8 cellular contexts compared by ENCODE assay signal in genomic region chr6:44001318-44001868, GRCh38.
DNase-seq lines count a peak whose midpoint lies in the region; ATAC-seq, FAIRE-seq and TF ChIP-seq lines count a peak whose summit lies in the region.

No MANE protein-coding gene starts in this region.

- WGBS in A549 (ENCODE audit: missing lambda C conversion rate) = 44% methylated on average over 6 of the region's 10 CpGs
- 59 to 69% methylated on average over 10 of the region's 10 CpGs for WGBS in body of pancreas, 2 donors

- TF ChIP-seq RAD21 in A549 (conservative IDR thresholded peaks at IDR 0.05 in 1 of 2, IDR thresholded peaks at IDR 0.05 in 1 of 2) = peak; percentile 51 to 54; a peak in 4 of 5 replicates

- H3K4me2 ChIP-seq in A549 = peak overlapping the region; percentile 100

- H3K4me3 ChIP-seq in A549 (peak overlapping the region; percentile 60; the same call in 2 of the 3 replicates), body of pancreas (no peak overlapping the region), mucosa of descending colon (no peak overlapping the region)

- POLR2A ChIA-PET in A549 (lab: Yijun Ruan, JAX) = interaction anchor here (1.0 to 1.1 kb wide), 2 partner anchors 10 to 145 kb away, joined by 3 read pairs; no protein-coding TSS in a partner anchor

- peaks cover 58% of the 10 kb centered on the region for H3K4me1 ChIP-seq in A549
- H3K4me1 ChIP-seq in body of pancreas = peaks cover 64% of the 10 kb centered on the region
- peaks cover 13% of the 10 kb centered on the region for H3K4me1 ChIP-seq in mucosa of descending colon (ENCODE audit: low read depth)

- no peaks in the 10 kb centered on the region for H3K27me3 ChIP-seq in body of pancreas

- H3K9me3 ChIP-seq in A549 = no peaks in the 10 kb centered on the region
- no peaks in the 10 kb centered on the region for H3K9me3 ChIP-seq in body of pancreas
- no peaks in the 10 kb centered on the region for H3K9me3 ChIP-seq in mucosa of descending colon

- peak in 1 of 2 experiments; percentile 55; a peak in 3 of 6 replicates for ATAC-seq in A549
- ATAC-seq in body of pancreas = no peak
- ATAC-seq in mucosa of descending colon = peak; percentile 41
- no peak for ATAC-seq in HG03175 (IDR thresholded peaks at IDR 0.05; ENCODE audit: unreplicated experiment)

- CTCF ChIA-PET in A549 (lab: Yijun Ruan, JAX) = interaction anchor here (0.7 to 2.4 kb wide), 8 partner anchors 12 to 231 kb away, joined by 3 to 8 read pairs (median 6); partner anchors contain the start of gene VEGFA

- TF ChIP-seq EP300 in A549 (IDR thresholded peaks at IDR 0.05) = no peak

- FAIRE-seq in A549 (lab: Jason Lieb, UNC) = no peak

- TF ChIP-seq POLR2A in A549 (IDR thresholded peaks at IDR 0.05; ENCODE audit: low read length) (no peak), body of pancreas (IDR thresholded peaks at IDR 0.05) (no peak)

- peak; percentile 39; the same call in 2 of the 3 replicates for TF ChIP-seq CTCF in A549 (IDR thresholded peaks at IDR 0.05)
- TF ChIP-seq CTCF in body of pancreas (IDR thresholded peaks at IDR 0.05) = peak in 4 of 7 experiments; percentile 9 to 23 (median 16)
- TF ChIP-seq CTCF in mucosa of descending colon (IDR thresholded peaks at IDR 0.05) = no peak

- intact Hi-C loops in body of pancreas (cut with DNase I) (no loop called here), mucosa of descending colon (cut with DNase I, micrococcal nuclease) (no loop called here)

- H3K36me3 ChIP-seq in body of pancreas (replicated peaks in 1 of 2; ENCODE audit: insufficient read depth in 1 of 2, low read depth in 2 of 2) = no peaks in the 10 kb centered on the region
- H3K36me3 ChIP-seq in mucosa of descending colon (ENCODE audit: low read depth) = no peaks in the 10 kb centered on the region

- DNase-seq in A549 (ENCODE audit: low read depth in 1 of 2, low spot score in 1 of 2) (peak in 1 of 2 experiments; percentile 57), GM03348 (ENCODE audit: low spot score) (peak; percentile 44), MV-4-11 (lab: John Stamatoyannopoulos, UW) (peak; percentile 28), body of pancreas (peak in 2 of 4 donors; percentile 25 to 31), mucosa of descending colon (no peak), activated gamma-delta T cell treated with Interleukin-2 at 50 U/mL for 16 hours (no peak)
- DNase-seq in activated CD4-positive, CD25-positive, alpha-beta regulatory T cell (lab: John Stamatoyannopoulos, UW) = no peak

- peak overlapping the region; percentile 100 for H3K27ac ChIP-seq in A549
- H3K27ac ChIP-seq in body of pancreas = peak overlapping the region; percentile 42 to 90 (median 87)

TF ChIP-seq in A549, 52 proteins besides CTCF, POLR2A, EP300 and RAD21:
- TF ChIP-seq SMC3 (IDR thresholded peaks at IDR 0.05) (peak; percentile 30; the same call in 1 of the 3 replicates), REST (IDR thresholded peaks at IDR 0.05) (no peak)

Comparison
In these comparisons a context has a peak if more than half of its experiments do, and no peak if none do; other contexts are left out.
1. DNase-seq: peak in GM03348 (single experiment) and MV-4-11 (single experiment); none in mucosa of descending colon (0 of 3), activated CD4-positive, CD25-positive, alpha-beta regulatory T cell (0 of 4) and activated gamma-delta T cell treated with Interleukin-2 at 50 U/mL for 16 hours (single experiment).